Comparison of ENCODE assay signal across 26 cellular contexts in the genomic region with DNA sequence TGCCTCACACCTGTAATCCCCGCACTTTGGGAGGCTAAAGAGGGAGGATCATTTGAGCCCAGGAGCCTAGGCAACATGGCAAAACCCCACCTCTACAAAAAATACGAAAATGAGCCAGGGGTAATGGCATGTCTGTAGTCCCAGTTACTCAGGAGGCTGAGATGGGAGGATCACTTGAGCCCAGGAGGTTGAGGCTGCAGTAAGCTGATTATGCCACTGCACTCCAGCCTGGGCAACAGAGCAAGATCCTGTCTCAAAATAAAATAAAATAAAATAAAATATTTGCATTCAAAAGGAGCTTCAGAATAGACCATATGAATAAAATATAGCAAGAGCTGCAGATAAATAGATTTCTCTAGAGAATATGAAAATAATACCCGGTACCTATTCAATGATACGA.
"Had no signal": no experiment of that assay in that cellular context is flagged by ENCODE, and none has a peak within 500 bp of the region (broad histone marks: within the 10 kb centered on the region; RNA-seq: fewer than 3 reads in every experiment).

No MANE protein-coding gene starts in this region.

- ATAC-seq: activated CD8-positive, alpha-beta memory T cell treated with anti-CD3 and anti-CD28 coated beads, Interleukin-2, amount 10 ng/mL, durations not matched to agents 7 days and 5 days; activated CD8-positive, alpha-beta T cell treated with anti-CD3 and anti-CD28 coated beads, Interleukin-2, amount 10 ng/mL, durations not matched to agents 7 days and 5 days; WTC11 had no signal

- H3K27me3 ChIP-seq: cardiac muscle cell had no signal

- H3K36me3 ChIP-seq: cardiac muscle cell, WERI-Rb-1 had no signal

- H3K27ac ChIP-seq: cardiac muscle cell, WERI-Rb-1 had no signal

- DNase-seq: activated CD4-positive, alpha-beta memory T cell treated with anti-CD3 and anti-CD28 coated beads, Interleukin-2, amount 10 ng/mL, durations not matched to agents 7 days and 5 days; activated CD4-positive, alpha-beta T cell treated with anti-CD3 and anti-CD28 coated beads for 4 hours; activated CD4-positive, alpha-beta T cell treated with anti-CD3 and anti-CD28 coated beads, Interleukin-2, amount 50 U/mL, for 1 hour; activated CD4-positive, alpha-beta T cell treated with anti-CD3 and anti-CD28 coated beads, Interleukin-2, amount 50 U/mL, for 4 hours; activated CD4-positive, CD25-positive, alpha-beta regulatory T cell treated with anti-CD3 and anti-CD28 coated beads, Interleukin-2, amount 50 U/mL, for 72 hours; activated CD8-positive, alpha-beta memory T cell treated with anti-CD3 and anti-CD28 coated beads for 24 hours; activated CD8-positive, alpha-beta memory T cell treated with anti-CD3 and anti-CD28 coated beads, Interleukin-2, amount 10 ng/mL, durations not matched to agents 7 days and 5 days; activated CD8-positive, alpha-beta memory T cell treated with anti-CD3 and anti-CD28 coated beads, Interleukin-2, amount 50 U/mL, for 48 hours; activated CD8-positive, alpha-beta T cell treated with anti-CD3 and anti-CD28 coated beads, Interleukin-2, amount 10 ng/mL, durations not matched to agents 7 days and 5 days; activated effector memory CD4-positive, alpha-beta T cell treated with Interleukin-2 at 50 U/mL for 16 hours; activated gamma-delta T cell; activated naive CD4-positive, alpha-beta T cell treated with anti-CD3 and anti-CD28 coated beads, Interleukin-2, amount 10 ng/mL, durations not matched to agents 7 days and 5 days; activated naive CD4-positive, alpha-beta T cell treated with Interleukin-2 at 50 U/mL for 16 hours; activated naive CD8-positive, alpha-beta T cell treated with anti-CD3 and anti-CD28 coated beads, Interleukin-2, amount 10 ng/mL, durations not matched to agents 7 days and 5 days; activated naive CD8-positive, alpha-beta T cell treated with anti-CD3 and anti-CD28 coated beads, Interleukin-2, amount 50 U/mL, for 24 hours; activated T-cell treated with anti-CD3 and anti-CD28 coated beads, Interleukin-2, amount 50 U/mL, for 24 hours; activated T-cell treated with anti-CD3 and anti-CD28 coated beads, Interleukin-2, amount 50 U/mL, for 48 hours; aorta; cerebellar nuclear complex; T-cell; T-helper 17 cell; T1000; WERI-Rb-1 had no signal

- H3K4me3 ChIP-seq: cardiac muscle cell had no signal

- FAIRE-seq: bronchial epithelial cell had no signal
